8 cellular contexts compared by ENCODE assay signal in genomic region chr4:182917182-182918043, GRCh38.
DNase-seq lines count a peak whose midpoint lies in the region; ATAC-seq, FAIRE-seq and TF ChIP-seq lines count a peak whose summit lies in the region.

Gene DCTD (minus strand): TSS chr4:182917386. CDS start chr4:182915568, 1,818 bp downstream.

- peak within 1 kb of the TSS; percentile 78 to 99 (median 98) for H3K27ac Mint-ChIP-seq in nephron
- H3K27ac Mint-ChIP-seq in stimulated activated naive CD8-positive, alpha-beta T cell treated with anti-CD3 and anti-CD28 coated beads, Interleukin-15, Interleukin-2, amounts not matched to agents 100 ng/mL and 50 ng/mL, for 24 hours: peak within 1 kb of the TSS; percentile 96

- peak; percentile 85 for ATAC-seq in HG03432 (IDR thresholded peaks at IDR 0.05; ENCODE audit: unreplicated experiment)

- no peaks in the 10 kb centered on the region for H3K27me3 Mint-ChIP-seq in nephron (ENCODE audit: low read depth)
- no peaks in the 10 kb centered on the region for H3K27me3 Mint-ChIP-seq in stimulated activated naive CD8-positive, alpha-beta T cell treated with anti-CD3 and anti-CD28 coated beads, Interleukin-15, Interleukin-2, amounts not matched to agents 100 ng/mL and 50 ng/mL, for 24 hours

- peak within 1 kb of the TSS; percentile 70 for H3K4me3 ChIP-seq in fibroblast of mammary gland (ENCODE audit: control insufficient read depth, low read depth, low read length)

- H3K4me1 Mint-ChIP-seq in nephron: peaks cover 25% of the 10 kb centered on the region
- H3K4me1 Mint-ChIP-seq in stimulated activated naive CD8-positive, alpha-beta T cell treated with anti-CD3 and anti-CD28 coated beads, Interleukin-15, Interleukin-2, amounts not matched to agents 100 ng/mL and 50 ng/mL, for 24 hours (ENCODE audit: low read depth): peaks cover 60% of the 10 kb centered on the region

- peak within 1 kb of the TSS; percentile 87 to 95 (median 87) for H3K4me3 Mint-ChIP-seq in nephron
- peak within 1 kb of the TSS; percentile 87 for H3K4me3 Mint-ChIP-seq in stimulated activated naive CD8-positive, alpha-beta T cell treated with anti-CD3 and anti-CD28 coated beads, Interleukin-15, Interleukin-2, amounts not matched to agents 100 ng/mL and 50 ng/mL, for 24 hours

- no peaks in the 10 kb centered on the region for H3K9me3 Mint-ChIP-seq in nephron
- H3K9me3 Mint-ChIP-seq in stimulated activated naive CD8-positive, alpha-beta T cell treated with anti-CD3 and anti-CD28 coated beads, Interleukin-15, Interleukin-2, amounts not matched to agents 100 ng/mL and 50 ng/mL, for 24 hours: no peaks in the 10 kb centered on the region

- peaks cover 23% of the 10 kb centered on the region for H3K36me3 Mint-ChIP-seq in nephron (ENCODE audit: low read depth)
- H3K36me3 Mint-ChIP-seq in stimulated activated naive CD8-positive, alpha-beta T cell treated with anti-CD3 and anti-CD28 coated beads, Interleukin-15, Interleukin-2, amounts not matched to agents 100 ng/mL and 50 ng/mL, for 24 hours (ENCODE audit: low read depth): peaks cover 30% of the 10 kb centered on the region

- TF ChIP-seq POLR2A in GM19099 (IDR thresholded peaks at IDR 0.05; ENCODE audit: extremely low read depth, insufficient read length, low read depth): peak; percentile 87

- DNase-seq in CD1c-positive myeloid dendritic cell (ENCODE audit: extremely low spot score) (peak; percentile 87), RCC 7860 (ENCODE audit: low spot score) (peak; percentile 10), fibroblast of mammary gland (ENCODE audit: low read depth) (peak; percentile 51)
- DNase-seq in activated T-helper 1 cell treated with anti-CD3 and anti-CD28 coated beads, Interleukin-2, amount 50 U/mL, for 16 hours (ENCODE audit: low read depth in 1 of 2, low spot score in 1 of 2): peak; percentile 61 to 74

- TF ChIP-seq CTCF in fibroblast of mammary gland (conservative IDR thresholded peaks at IDR 0.05; ENCODE audit: control insufficient read depth, insufficient read depth, low read depth, low read length) (peak; percentile 27), nephron (IDR thresholded peaks at IDR 0.05; ENCODE audit: unreplicated experiment in 3 of 3) (peak in 2 of 3 experiments; percentile 19 to 24)

- no peak for FAIRE-seq in RCC 7860 (lab: Jason Lieb, UNC)

Comparison
In these comparisons a context has a peak if more than half of its experiments do, and no peak if none do; other contexts are left out.
1. Peak in every context shown above with its lines: DNase-seq, ATAC-seq and H3K4me3 ChIP-seq.
2. DNase-seq: peak in every context shown above with its lines; median percentile 87 in CD1c-positive myeloid dendritic cell; 68 in activated T-helper 1 cell treated with anti-CD3 and anti-CD28 coated beads, Interleukin-2, amount 50 U/mL, for 16 hours; 51 in fibroblast of mammary gland; 10 in RCC 7860.